Comparison of ENCODE assay signal across 9 cellular contexts in the genomic region with DNA sequence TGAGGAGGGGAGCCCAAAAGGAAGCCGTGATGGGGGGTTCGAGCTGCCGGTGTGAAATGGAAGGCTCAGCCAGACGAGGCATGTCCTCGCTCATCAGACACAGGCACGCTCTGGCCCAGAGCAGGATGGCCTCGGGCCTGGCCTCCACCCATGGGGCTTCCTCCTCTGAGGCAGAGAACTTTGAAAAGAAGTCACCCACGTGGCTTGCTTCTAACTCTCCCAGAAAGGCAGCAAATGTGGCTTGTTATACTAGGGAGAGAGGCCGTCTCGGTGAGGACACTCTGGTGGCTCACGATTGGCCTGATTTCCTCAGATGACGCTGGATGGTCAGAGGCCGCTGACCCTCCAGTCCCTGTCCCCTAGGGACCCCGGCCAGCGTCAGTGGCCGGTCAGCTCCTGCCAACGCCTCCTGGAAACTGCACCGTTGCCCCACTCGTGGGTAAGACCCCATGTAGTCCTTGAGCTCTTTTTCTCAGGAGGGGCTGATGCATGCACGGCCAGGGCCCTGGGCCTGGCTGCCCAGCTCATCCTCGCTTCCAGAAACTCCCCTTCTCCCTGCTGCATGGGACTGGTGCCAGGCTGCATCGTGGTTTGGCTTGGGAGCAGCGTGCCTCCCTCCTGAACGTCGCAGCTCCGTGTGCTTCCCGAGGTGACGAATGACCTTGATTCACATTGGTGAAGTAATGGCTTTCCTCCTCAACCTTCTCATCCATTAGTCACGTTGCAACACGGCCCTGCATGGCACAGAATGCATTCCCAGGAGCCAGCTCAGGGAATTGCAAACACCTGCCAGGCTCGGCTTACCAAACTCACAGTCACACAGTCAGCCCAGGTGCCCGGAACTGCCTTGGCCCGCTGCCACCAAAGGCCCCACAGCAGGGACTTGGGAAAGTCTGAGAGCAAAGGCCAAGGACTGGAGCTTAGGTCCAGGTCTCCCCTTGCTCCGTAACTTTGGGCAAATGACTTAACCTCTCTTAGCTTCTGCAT. TPM values are rescaled to one million over a fixed set of nuclear protein-coding genes. Genes with fewer than 3 reads are reported as not detected.
DNase-seq lines count a peak whose midpoint lies in the region; FAIRE-seq and TF ChIP-seq lines count a peak whose summit lies in the region.
"Had no signal": no experiment of that assay in that cellular context is flagged by ENCODE, and none has a peak within 500 bp of the region (broad histone marks: within the 10 kb centered on the region; RNA-seq: fewer than 3 reads in every experiment).

No MANE protein-coding gene starts in this region.

- peaks cover under 1% of the 10 kb centered on the region for H3K36me3 Mint-ChIP-seq in chondrocyte (ENCODE audit: low read depth)
- H3K36me3 Mint-ChIP-seq in mesothelial cell of epicardium, result no peaks in the 10 kb centered on the region

- peak; percentile 95 for DNase-seq in COLO668 (lab: John Stamatoyannopoulos, UW; ENCODE audit: unreplicated experiment)
- DNase-seq in NCI-H2107 (lab: John Stamatoyannopoulos, UW), result peak; percentile 95
- DNase-seq in chondrocyte (ENCODE audit: low spot score), result no peak
- no peak for DNase-seq in NCI-H1048 (lab: John Stamatoyannopoulos, UW)
- no peak for DNase-seq in mesothelial cell of epicardium (ENCODE audit: low spot score in 2 of 2, unreplicated experiment in 2 of 2)
- DNase-seq in H54 (ENCODE audit: insufficient read length, low spot score), result no peak
- no peak for DNase-seq in CD1c-positive myeloid dendritic cell (ENCODE audit: extremely low spot score)
- DNase-seq: MM.1S had no signal

- H3K27ac Mint-ChIP-seq in chondrocyte (ENCODE audit: unreplicated experiment) (peak overlapping the region; percentile 24), mesothelial cell of epicardium (no peak overlapping the region)

- peaks cover 22 to 33% of the 10 kb centered on the region in 2 donors for H3K4me1 ChIP-seq in muscle layer of duodenum (ENCODE audit: control insufficient read depth in 1 of 2, insufficient read depth in 2 of 2, low read length in 2 of 2)

- FAIRE-seq in H54 (lab: Jason Lieb, UNC), result no peak

- H3K9me3 Mint-ChIP-seq in chondrocyte (ENCODE audit: low read depth) (no peaks in the 10 kb centered on the region), mesothelial cell of epicardium (no peaks in the 10 kb centered on the region)

- no peak overlapping the region for H3K4me3 ChIP-seq in muscle layer of duodenum (ENCODE audit: low read depth in 1 of 2, low read length in 2 of 2)

- peaks cover 0 to 2% of the 10 kb centered on the region in 2 donors for H3K36me3 ChIP-seq in muscle layer of duodenum (ENCODE audit: control insufficient read depth in 1 of 2, insufficient read depth in 2 of 2, low read length in 2 of 2)

- no peak overlapping the region for H3K4me3 Mint-ChIP-seq in chondrocyte (ENCODE audit: unreplicated experiment)
- no peak overlapping the region for H3K4me3 Mint-ChIP-seq in mesothelial cell of epicardium

- no peaks in the 10 kb centered on the region for H3K9me3 ChIP-seq in muscle layer of duodenum (ENCODE audit: control insufficient read depth in 1 of 2, low read length in 2 of 2)

- H3K27me3 Mint-ChIP-seq in chondrocyte (ENCODE audit: low read depth), result no peaks in the 10 kb centered on the region
- H3K27me3 Mint-ChIP-seq in mesothelial cell of epicardium (ENCODE audit: low read depth), result no peaks in the 10 kb centered on the region

- peak overlapping the region; percentile 60 for H3K27ac ChIP-seq in muscle layer of duodenum (ENCODE audit: low read length)

- H3K27me3 ChIP-seq in muscle layer of duodenum (ENCODE audit: low read depth, low read length), result no peaks in the 10 kb centered on the region

- no peak for TF ChIP-seq POLR2A in H54 (IDR thresholded peaks at IDR 0.05; ENCODE audit: low read depth, low read length)

- TF ChIP-seq CTCF in chondrocyte (IDR thresholded peaks at IDR 0.05) (no peak), mesothelial cell of epicardium (IDR thresholded peaks at IDR 0.05; ENCODE audit: unreplicated experiment) (no peak)

- H3K4me1 Mint-ChIP-seq in chondrocyte (ENCODE audit: low read depth), result peaks cover 41% of the 10 kb centered on the region
- peaks cover 34% of the 10 kb centered on the region for H3K4me1 Mint-ChIP-seq in mesothelial cell of epicardium

RNA-seq across cellular contexts. Expression of gene TOMM20, which starts 58.8 kb away (rescaled TPM):
- 66.3 to 89.1 TPM (median 80.7 TPM) in 3 replicates for total RNA-seq in chondrocyte
- total RNA-seq in mesothelial cell of epicardium, result 166 to 178 TPM (median 171 TPM) in 3 replicates

Comparison
In these comparisons a context has a peak if more than half of its experiments do, and no peak if none do; other contexts are left out.
1. DNase-seq: peak in COLO668 (single experiment) and NCI-H2107 (single experiment); none in chondrocyte (single experiment), NCI-H1048 (single experiment), mesothelial cell of epicardium (0 of 2), H54 (single experiment) and CD1c-positive myeloid dendritic cell (single experiment).